ENCODE assay signal across 1 cellular context in genomic region chr19:45643024-45643926, GRCh38.
A peak's percentile ranks its signal among the peaks of the same experiment; 100 is the strongest.
TF ChIP-seq lines count a peak whose summit lies in the region.

No MANE protein-coding gene starts in this region.

TF ChIP-seq in K562, 482 proteins besides CTCF, POLR2A, EP300 and RAD21 (continued from another document and continues in another):
- TF ChIP-seq KAT2B (IDR thresholded peaks at IDR 0.05; ENCODE audit: low read depth, low read length) (no peak), PURB (CRISPR knock-in tag; IDR thresholded peaks at IDR 0.05; ENCODE audit: low read depth) (no peak), RBM17 (IDR thresholded peaks at IDR 0.05; ENCODE audit: borderline replicate concordance, low read depth, low read length) (no peak), COPS2 (conservative IDR thresholded peaks at IDR 0.05) (no peak), E2F3 (CRISPR knock-in tag; IDR thresholded peaks at IDR 0.05) (no peak), CTCFL (IDR thresholded peaks at IDR 0.05; ENCODE audit: borderline replicate concordance, insufficient read depth, low read depth, low read length, poor library complexity, severe bottlenecking) (no peak), ZNF407 (IDR thresholded peaks at IDR 0.05; ENCODE audit: low read depth) (no peak), FOXK2 (conservative IDR thresholded peaks at IDR 0.05 in 1 of 2, IDR thresholded peaks at IDR 0.05 in 1 of 2; ENCODE audit: low read depth in 2 of 2) (no peak), SMAD3 (CRISPR knock-in tag; conservative IDR thresholded peaks at IDR 0.05) (no peak), E4F1 (CRISPR knock-in tag; IDR thresholded peaks at IDR 0.05; ENCODE audit: borderline replicate concordance) (no peak), BRD9 (IDR thresholded peaks at IDR 0.05; ENCODE audit: low read depth, partially characterized antibody) (no peak), SP2 (IDR thresholded peaks at IDR 0.05; ENCODE audit: extremely low read depth, low read depth, low read length, poor library complexity, severe bottlenecking) (no peak), ZNF184 (CRISPR knock-in tag; IDR thresholded peaks at IDR 0.05) (no peak), USF1 (CRISPR knock-in tag; IDR thresholded peaks at IDR 0.05) (no peak), ETS2 (tag; IDR thresholded peaks at IDR 0.05; ENCODE audit: borderline replicate concordance, poor library complexity, severe bottlenecking) (no peak), ZNF444 (CRISPR knock-in tag; IDR thresholded peaks at IDR 0.05) (no peak), ZC3H4 (CRISPR knock-in tag; IDR thresholded peaks at IDR 0.05; ENCODE audit: borderline replicate concordance) (no peak), ZNF449 (CRISPR knock-in tag; IDR thresholded peaks at IDR 0.05) (no peak), ARID2 (IDR thresholded peaks at IDR 0.05) (peak; percentile 47; the same call in 1 of the 2 replicates), ZNF224 (CRISPR knock-in tag; IDR thresholded peaks at IDR 0.05) (no peak), ZNF696 (CRISPR knock-in tag; conservative IDR thresholded peaks at IDR 0.05) (no peak), MCM2 (IDR thresholded peaks at IDR 0.05; ENCODE audit: low read depth) (no peak), ATF7 (IDR thresholded peaks at IDR 0.05) (no peak; the same call in 1 of the 2 replicates), TAF15 (IDR thresholded peaks at IDR 0.05; ENCODE audit: low read depth, low read length) (no peak), NFE2 (IDR thresholded peaks at IDR 0.05; ENCODE audit: low read depth) (no peak), RFX7 (CRISPR knock-in tag; IDR thresholded peaks at IDR 0.05) (no peak), TCF15 (CRISPR knock-in tag; IDR thresholded peaks at IDR 0.05) (no peak), ZNF778 (CRISPR knock-in tag; IDR thresholded peaks at IDR 0.05) (no peak), PREB (CRISPR knock-in tag; IDR thresholded peaks at IDR 0.05) (no peak), ZNF695 (CRISPR knock-in tag; IDR thresholded peaks at IDR 0.05) (no peak), RBFOX2 (IDR thresholded peaks at IDR 0.05; ENCODE audit: low read depth, low read length) (0 out of 2 replicates have a peak, but pooled peaks have one; percentile 39), NFE2L1 (tag; IDR thresholded peaks at IDR 0.05; ENCODE audit: borderline replicate concordance, low read depth) (no peak), ZNF507 (tag; conservative IDR thresholded peaks at IDR 0.05) (no peak), NFXL1 (CRISPR knock-in tag; IDR thresholded peaks at IDR 0.05) (no peak), GTF2A2 (tag; IDR thresholded peaks at IDR 0.05) (no peak), ZNF3 (CRISPR knock-in tag; IDR thresholded peaks at IDR 0.05) (no peak), KAT8 (IDR thresholded peaks at IDR 0.05; ENCODE audit: low read depth) (no peak), ELF4 (CRISPR knock-in tag; IDR thresholded peaks at IDR 0.05) (no peak), RBM25 (IDR thresholded peaks at IDR 0.05; ENCODE audit: low read depth, low read length, severe bottlenecking) (no peak), FIP1L1 (IDR thresholded peaks at IDR 0.05; ENCODE audit: low read depth, low read length, poor library complexity, severe bottlenecking) (no peak), TSC22D4 (tag; IDR thresholded peaks at IDR 0.05) (no peak), YY1 (IDR thresholded peaks at IDR 0.05; ENCODE audit: borderline replicate concordance in 1 of 3, control insufficient read depth in 1 of 3, extremely low read depth in 1 of 3, insufficient read depth in 3 of 3, insufficient read length in 1 of 3, insufficient replicate concordance in 2 of 3, low read depth in 1 of 3, low read length in 2 of 3) (peak in 2 of 3 experiments; percentile 21 to 33), ZNF124 (CRISPR knock-in tag; IDR thresholded peaks at IDR 0.05) (no peak), FOS (IDR thresholded peaks at IDR 0.05; ENCODE audit: extremely low read depth, insufficient read length) (no peak), ESRRA (IDR thresholded peaks at IDR 0.05; ENCODE audit: borderline replicate concordance, low read depth) (peak; percentile 77), ZNF280B (CRISPR knock-in tag; IDR thresholded peaks at IDR 0.05) (no peak), LARP7 (IDR thresholded peaks at IDR 0.05) (no peak), PYGO2 (tag; IDR thresholded peaks at IDR 0.05) (no peak)
